8 cellular contexts compared by ENCODE assay signal in the genomic region with DNA sequence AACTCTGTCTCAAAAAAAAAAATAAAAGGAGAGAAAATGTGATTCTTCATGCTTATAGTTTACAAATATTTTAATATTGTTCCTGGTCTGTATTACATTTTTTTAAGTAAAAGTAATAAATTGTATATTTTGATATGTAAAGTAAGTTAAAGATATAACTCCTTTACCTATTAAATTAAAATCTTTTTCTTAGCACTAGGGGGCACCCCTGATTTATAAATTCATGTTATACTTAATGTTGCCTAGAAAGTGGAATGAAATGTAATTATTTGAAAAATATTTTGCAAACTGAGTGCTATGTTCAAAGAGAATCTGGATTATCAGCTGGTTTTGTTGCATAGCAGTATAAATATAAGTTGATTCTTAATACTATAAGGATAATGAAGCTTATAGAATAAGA. TPM values are rescaled to one million over a fixed set of nuclear protein-coding genes. Genes with fewer than 3 reads are reported as not detected.
A peak's percentile ranks its signal among the peaks of the same experiment; 100 is the strongest.
DNase-seq lines count a peak whose midpoint lies in the region; ATAC-seq, FAIRE-seq and TF ChIP-seq lines count a peak whose summit lies in the region.

No MANE protein-coding gene starts in this region.

- no peak overlapping the region for H3K27ac ChIP-seq in A549

- no peak for TF ChIP-seq EP300 in A549 (IDR thresholded peaks at IDR 0.05)

- no peaks in the 10 kb centered on the region for H3K4me1 ChIP-seq in A549

- H3K9me3 ChIP-seq in A549 = peaks cover 12% of the 10 kb centered on the region

- no peak overlapping the region for H3K4me3 ChIP-seq in A549

- POLR2A ChIA-PET in A549 (lab: Yijun Ruan, JAX) = no interaction called here

- TF ChIP-seq CTCF in A549 (IDR thresholded peaks at IDR 0.05) = peak; percentile 51

- FAIRE-seq in A549 (lab: Jason Lieb, UNC) = no peak

- CTCF ChIA-PET in A549 (lab: Yijun Ruan, JAX) = interaction anchor here (0.7 to 5.4 kb wide), 13 partner anchors 10 to 601 kb away, joined by 3 to 61 read pairs (median 4); no protein-coding TSS in a partner anchor

- TF ChIP-seq POLR2A in A549 (IDR thresholded peaks at IDR 0.05; ENCODE audit: low read length) = no peak

- H3K4me2 ChIP-seq in A549 = no peak overlapping the region

- DNase-seq in A549 (ENCODE audit: low read depth in 1 of 2, low spot score in 1 of 2) = peak in 1 of 2 experiments; percentile 21
- DNase-seq in HT-29 (ENCODE audit: low spot score) = peak; percentile 61
- DNase-seq in RPMI8226 = peak; percentile 25
- peak; percentile 26 for DNase-seq in glomerular visceral epithelial cell (ENCODE audit: extremely low spot score)
- no peak for DNase-seq in NCI-H226
- DNase-seq in GDM1 (lab: John Stamatoyannopoulos, UW) = no peak

- peak; percentile 67 to 80 for TF ChIP-seq RAD21 in A549 (conservative IDR thresholded peaks at IDR 0.05 in 1 of 2, IDR thresholded peaks at IDR 0.05 in 1 of 2)

- ATAC-seq in A549 (peak in 1 of 2 experiments; percentile 59; a peak in 2 of 6 replicates), HG03280 (IDR thresholded peaks at IDR 0.05; ENCODE audit: unreplicated experiment) (no peak), HG02678 (IDR thresholded peaks at IDR 0.05; ENCODE audit: unreplicated experiment) (no peak)

TF ChIP-seq in A549, 52 proteins besides CTCF, POLR2A, EP300 and RAD21:
- peak; percentile 72 for TF ChIP-seq SMC3 (IDR thresholded peaks at IDR 0.05)
- no peak for TF ChIP-seq CBX2 (IDR thresholded peaks at IDR 0.05; ENCODE audit: borderline replicate concordance, low read depth)
TF ChIP-seq in A549: peak in this region for 1.

RNA-seq across cellular contexts. Expression of a gene that starts 49.2 kb away (rescaled TPM):
- polyA plus RNA-seq in A549 (2011; rRNA removed) (18.6 and 23.7 TPM in 2 replicates), A549 (2017; fragmentation: RNase III; extraction: RNeasy Plus Mini Kit Qiagen cat#74134 plus additional on column Dnase treatment) (10.2 to 11.8 TPM (median 10.5 TPM) in 3 replicates)
- 2.9 and 3.7 TPM in 2 replicates for polyA plus RNA-seq in A549 (2012; cell fraction: cytosol; rRNA removed)
- 1.8 and 2.4 TPM in 2 replicates for polyA plus RNA-seq in A549 (2012; cell fraction: nucleus; rRNA removed)
- polyA minus RNA-seq in A549 (2011; rRNA and poly(A)+ RNA removed) = 14.1 and 15.9 TPM in 2 replicates
- total RNA-seq in HT-29 (2014; rRNA removed; shearing (Covaris generic)) = 11.3 and 11.6 TPM in 2 replicates

Comparison
In these comparisons a context has a peak if more than half of its experiments do, and no peak if none do; other contexts are left out.
1. DNase-seq: peak in HT-29 (single experiment), RPMI8226 (single experiment) and glomerular visceral epithelial cell (single experiment); none in NCI-H226 (single experiment) and GDM1 (single experiment).